In the genomic region with DNA sequence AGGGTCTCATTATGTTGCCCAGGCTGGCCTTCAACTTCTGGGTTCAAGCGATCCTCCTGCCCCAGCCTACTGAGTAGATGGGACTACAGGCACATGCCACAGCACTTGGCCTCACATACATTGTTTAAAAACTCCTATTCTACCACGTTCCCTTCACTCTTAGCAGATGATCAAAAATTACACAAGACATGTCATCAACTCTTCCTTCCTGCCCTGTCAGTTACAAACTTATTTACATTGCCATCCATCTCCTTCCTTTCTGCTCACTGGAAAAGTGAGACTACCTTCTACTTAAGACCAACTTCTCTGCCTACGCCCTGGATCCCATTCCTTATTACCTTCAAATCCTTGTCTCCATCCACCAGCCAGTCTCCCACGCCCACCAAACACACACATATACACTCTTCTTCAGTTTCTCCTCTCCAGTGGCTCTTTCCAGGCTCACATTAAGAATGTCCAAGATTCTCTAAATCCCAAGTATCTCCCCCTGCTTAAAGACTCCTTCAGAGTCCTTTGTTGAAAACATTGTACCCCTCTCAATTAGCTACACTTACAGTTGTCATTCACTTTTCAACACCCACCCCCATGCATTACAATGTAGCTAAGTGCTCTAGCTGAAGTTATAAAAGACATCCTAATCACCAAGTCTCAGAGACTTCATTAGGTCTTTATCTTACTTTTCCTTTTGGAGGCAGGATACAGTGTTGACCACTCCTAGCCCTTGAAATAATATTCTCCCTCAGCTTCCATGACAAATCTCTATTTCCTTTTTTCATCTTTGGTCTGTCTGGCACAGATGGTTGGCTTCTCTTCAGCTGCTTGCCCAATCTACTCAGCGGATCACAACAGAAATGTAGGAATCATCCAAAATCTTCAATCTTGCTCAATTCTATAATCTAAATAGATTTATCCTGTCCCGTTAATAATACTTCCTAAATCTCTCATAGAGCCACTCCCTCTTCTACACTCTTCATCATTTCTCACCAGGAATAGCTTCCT, we compare ENCODE assay signal across 16 cellular contexts. TPM values are rescaled to one million over a fixed set of nuclear protein-coding genes. Genes with fewer than 3 reads are reported as not detected.
A peak's percentile ranks its signal among the peaks of the same experiment; 100 is the strongest.
DNase-seq lines count a peak whose midpoint lies in the region; ATAC-seq and TF ChIP-seq lines count a peak whose summit lies in the region.
"Had no signal": no experiment of that assay in that cellular context is flagged by ENCODE, and none has a peak within 500 bp of the region (broad histone marks: within the 10 kb centered on the region; RNA-seq: fewer than 3 reads in every experiment).

No MANE protein-coding gene starts in this region.

- peaks cover 15% of the 10 kb centered on the region for H3K36me3 Mint-ChIP-seq in CD4-positive, alpha-beta T cell (ENCODE audit: low read depth)
- peaks cover 5% of the 10 kb centered on the region for H3K36me3 Mint-ChIP-seq in activated T-helper 2 cell treated with anti-CD3 and anti-CD28 coated beads, Interferon-gamma antibody, Interleukin-2, Interleukin-4, amounts not matched to agents 10 μg/mL and 5 μg/mL and 100 μg/mL, durations not matched to agents 14 hours and 24 hours and 36 hours (ENCODE audit: low read depth)
- H3K36me3 Mint-ChIP-seq: mesothelial cell of epicardium had no signal

- H3K4me3 ChIP-seq in H7 (ENCODE audit: insufficient read depth, low read depth, low read length) (no peak overlapping the region), choroid plexus epithelial cell (ENCODE audit: low read depth, low read length) (no peak overlapping the region), lower lobe of right lung (no peak overlapping the region)
- H3K4me3 ChIP-seq: ovary, SK-N-MC had no signal

- peak overlapping the region; percentile 21 for H3K27ac ChIP-seq in lower lobe of right lung
- H3K27ac ChIP-seq in CD4-positive, alpha-beta T cell (ENCODE audit: low read depth, low read length) = no peak overlapping the region
- H3K27ac ChIP-seq: epithelial cell of prostate, ovary, SK-N-MC had no signal

- CTCF ChIA-PET in CD4-positive, alpha-beta T cell (lab: Charles Lee) = no interaction called here

- DNase-seq in AG08396 (ENCODE audit: low spot score) = peak; percentile 24
- peak; percentile 19 for DNase-seq in H7
- DNase-seq in choroid plexus epithelial cell (ENCODE audit: low read depth) = peak; percentile 40
- DNase-seq in lower lobe of right lung = no peak
- DNase-seq in NCI-H69 (lab: John Stamatoyannopoulos, UW) = no peak
- DNase-seq in CD4-positive, alpha-beta T cell = no peak
- DNase-seq in activated T-cell treated with anti-CD3 and anti-CD28 coated beads, Interleukin-2, amount 50 U/mL, for 1 hour = no peak
- DNase-seq in activated T-helper 2 cell treated with anti-CD3 and anti-CD28 coated beads, Interferon-gamma antibody, Interleukin-2, Interleukin-4, amounts not matched to agents 10 μg/mL and 5 μg/mL and 100 μg/mL, durations not matched to agents 14 hours and 24 hours and 36 hours (ENCODE audit: low spot score) = no peak
- DNase-seq: activated naive CD4-positive, alpha-beta T cell treated with anti-CD3 and anti-CD28 coated beads for 36 hours; DMS153; H9; NK-92 treated with Interleukin-12 subunit alpha and Interleukin-12 subunit beta, amount 100 ng/mL, for 24 hours; ovary had no signal

- H3K4me3 Mint-ChIP-seq in CD4-positive, alpha-beta T cell = no peak overlapping the region
- H3K4me3 Mint-ChIP-seq in activated T-helper 2 cell treated with anti-CD3 and anti-CD28 coated beads, Interferon-gamma antibody, Interleukin-2, Interleukin-4, amounts not matched to agents 10 μg/mL and 5 μg/mL and 100 μg/mL, durations not matched to agents 14 hours and 24 hours and 36 hours (ENCODE audit: low read depth) = no peak overlapping the region
- H3K4me3 Mint-ChIP-seq: activated naive CD4-positive, alpha-beta T cell treated with anti-CD3 and anti-CD28 coated beads for 36 hours; H9; mesothelial cell of epicardium had no signal

- intact Hi-C loops in lower lobe of right lung (cut with DNase I) = no loop called here
- intact Hi-C loops in CD4-positive, alpha-beta T cell (cut with DNase I, micrococcal nuclease) = no loop called here
- intact Hi-C loops in activated T-helper 2 cell treated with anti-CD3 and anti-CD28 coated beads, Interferon-gamma antibody, Interleukin-2, Interleukin-4, amounts not matched to agents 10 μg/mL and 5 μg/mL and 100 μg/mL, durations not matched to agents 14 hours and 24 hours and 36 hours (cut with micrococcal nuclease) = loop anchor here (5.0 kb wide), 1 partner anchor 42 kb away; no protein-coding TSS in a partner anchor

- no peak for TF ChIP-seq CTCF in choroid plexus epithelial cell (conservative IDR thresholded peaks at IDR 0.05; ENCODE audit: low read depth, low read length)
- TF ChIP-seq CTCF in lower lobe of right lung (IDR thresholded peaks at IDR 0.05) = no peak
- TF ChIP-seq CTCF in CD4-positive, alpha-beta T cell (IDR thresholded peaks at IDR 0.05) = no peak

- no peaks in the 10 kb centered on the region for H3K9me3 ChIP-seq in lower lobe of right lung
- no peaks in the 10 kb centered on the region for H3K9me3 ChIP-seq in CD4-positive, alpha-beta T cell (ENCODE audit: control insufficient read depth, low read length)
- H3K9me3 ChIP-seq: ovary had no signal

- H3K4me1 Mint-ChIP-seq in CD4-positive, alpha-beta T cell (ENCODE audit: low read depth) = peaks cover 19% of the 10 kb centered on the region
- peaks cover 24% of the 10 kb centered on the region for H3K4me1 Mint-ChIP-seq in activated T-helper 2 cell treated with anti-CD3 and anti-CD28 coated beads, Interferon-gamma antibody, Interleukin-2, Interleukin-4, amounts not matched to agents 10 μg/mL and 5 μg/mL and 100 μg/mL, durations not matched to agents 14 hours and 24 hours and 36 hours (ENCODE audit: low read depth)

- peaks cover 47% of the 10 kb centered on the region for H3K4me1 ChIP-seq in lower lobe of right lung

- POLR2A ChIA-PET in CD4-positive, alpha-beta T cell (lab: Charles Lee) = no interaction called here

- H3K27ac Mint-ChIP-seq in CD4-positive, alpha-beta T cell = no peak overlapping the region
- H3K27ac Mint-ChIP-seq in activated T-helper 2 cell treated with anti-CD3 and anti-CD28 coated beads, Interferon-gamma antibody, Interleukin-2, Interleukin-4, amounts not matched to agents 10 μg/mL and 5 μg/mL and 100 μg/mL, durations not matched to agents 14 hours and 24 hours and 36 hours = no peak overlapping the region
- H3K27ac Mint-ChIP-seq: activated naive CD4-positive, alpha-beta T cell treated with anti-CD3 and anti-CD28 coated beads for 36 hours; H9; mesothelial cell of epicardium had no signal

- H3K27me3 ChIP-seq in H7 (ENCODE audit: control insufficient read depth, insufficient read depth, low read length) = peaks cover 4% of the 10 kb centered on the region
- no peaks in the 10 kb centered on the region for H3K27me3 ChIP-seq in lower lobe of right lung (ENCODE audit: low read depth)
- H3K27me3 ChIP-seq in CD4-positive, alpha-beta T cell (ENCODE audit: control insufficient read depth, insufficient read depth, low read length) = no peaks in the 10 kb centered on the region
- H3K27me3 ChIP-seq: ovary had no signal

- H3K27me3 Mint-ChIP-seq in CD4-positive, alpha-beta T cell = no peaks in the 10 kb centered on the region
- no peaks in the 10 kb centered on the region for H3K27me3 Mint-ChIP-seq in activated T-helper 2 cell treated with anti-CD3 and anti-CD28 coated beads, Interferon-gamma antibody, Interleukin-2, Interleukin-4, amounts not matched to agents 10 μg/mL and 5 μg/mL and 100 μg/mL, durations not matched to agents 14 hours and 24 hours and 36 hours (ENCODE audit: low read depth)

- no peak for ATAC-seq in lower lobe of right lung
- ATAC-seq in CD4-positive, alpha-beta T cell (ENCODE audit: poor library complexity) = no peak

- no peaks in the 10 kb centered on the region for H3K9me3 Mint-ChIP-seq in CD4-positive, alpha-beta T cell
- H3K9me3 Mint-ChIP-seq in activated T-helper 2 cell treated with anti-CD3 and anti-CD28 coated beads, Interferon-gamma antibody, Interleukin-2, Interleukin-4, amounts not matched to agents 10 μg/mL and 5 μg/mL and 100 μg/mL, durations not matched to agents 14 hours and 24 hours and 36 hours = no peaks in the 10 kb centered on the region
- H3K9me3 Mint-ChIP-seq: activated naive CD4-positive, alpha-beta T cell treated with anti-CD3 and anti-CD28 coated beads for 36 hours; mesothelial cell of epicardium had no signal

- H3K36me3 ChIP-seq in H7 (replicated peaks; ENCODE audit: control insufficient read depth, insufficient read depth, low read length) = no peaks in the 10 kb centered on the region
- H3K36me3 ChIP-seq in lower lobe of right lung = no peaks in the 10 kb centered on the region
- H3K36me3 ChIP-seq: ovary had no signal

RNA-seq across cellular contexts. Expression of a gene that starts 4.2 kb away (rescaled TPM):
- 8.9 and 20.0 TPM in 2 replicates for total RNA-seq in H7 (2014; rRNA removed; shearing (Covaris generic))
- total RNA-seq in lower lobe of right lung = 112 TPM
- total RNA-seq in CD4-positive, alpha-beta T cell = 10 to 100 TPM in 1 of 2 experiments, 1 to 10 TPM in 1; 9.2 to 11.0 TPM
- total RNA-seq in activated T-helper 2 cell treated with anti-CD3 and anti-CD28 coated beads, Interferon-gamma antibody, Interleukin-2, Interleukin-4, amounts not matched to agents 10 μg/mL and 5 μg/mL and 100 μg/mL, durations not matched to agents 14 hours and 24 hours and 36 hours = 26.0 and 27.0 TPM in 2 replicates

RNA-seq across cellular contexts. Expression of a gene that starts 4.9 kb away (rescaled TPM):
- total RNA-seq in H7 (2014; rRNA removed; shearing (Covaris generic)) = 41.0 and 61.6 TPM in 2 replicates
- total RNA-seq in lower lobe of right lung = 40.9 TPM
- total RNA-seq in CD4-positive, alpha-beta T cell = 10 to 100 TPM; 16.2 to 20.0 TPM
- total RNA-seq in activated T-helper 2 cell treated with anti-CD3 and anti-CD28 coated beads, Interferon-gamma antibody, Interleukin-2, Interleukin-4, amounts not matched to agents 10 μg/mL and 5 μg/mL and 100 μg/mL, durations not matched to agents 14 hours and 24 hours and 36 hours = 43.8 and 49.8 TPM in 2 replicates

Comparison
In these comparisons a context has a peak if more than half of its experiments do, and no peak if none do; other contexts are left out.
1. DNase-seq: peak in AG08396 (single experiment), H7 (single experiment) and choroid plexus epithelial cell (single experiment); none in lower lobe of right lung (single experiment), NCI-H69 (single experiment), CD4-positive, alpha-beta T cell (0 of 10), activated T-cell treated with anti-CD3 and anti-CD28 coated beads, Interleukin-2, amount 50 U/mL, for 1 hour (single experiment) and activated T-helper 2 cell treated with anti-CD3 and anti-CD28 coated beads, Interferon-gamma antibody, Interleukin-2, Interleukin-4, amounts not matched to agents 10 μg/mL and 5 μg/mL and 100 μg/mL, durations not matched to agents 14 hours and 24 hours and 36 hours (single experiment).